14 cellular contexts compared by ENCODE assay signal in genomic region chr22:43199541-43199940, GRCh38. TPM values are rescaled to one million over a fixed set of nuclear protein-coding genes. Genes with fewer than 3 reads are reported as not detected.
A peak's percentile ranks its signal among the peaks of the same experiment; 100 is the strongest.
DNase-seq lines count a peak whose midpoint lies in the region; ATAC-seq and TF ChIP-seq lines count a peak whose summit lies in the region.
"Had no signal": no experiment of that assay in that cellular context is flagged by ENCODE, and none has a peak within 500 bp of the region (broad histone marks: within the 10 kb centered on the region; RNA-seq: fewer than 3 reads in every experiment).

No MANE protein-coding gene starts in this region.

- no peaks in the 10 kb centered on the region for H3K36me3 Mint-ChIP-seq in chondrocyte (ENCODE audit: low read depth)
- H3K36me3 Mint-ChIP-seq in neural progenitor cell, result peaks cover 2% of the 10 kb centered on the region
- H3K36me3 Mint-ChIP-seq: CD4-positive, CD25-positive, alpha-beta regulatory T cell; CD8-positive, alpha-beta memory T cell had no signal

- H3K9ac ChIP-seq in neural progenitor cell, result no peak overlapping the region

- H3K9me3 ChIP-seq in right cardiac atrium (ENCODE audit: control insufficient read depth, low read length), result no peaks in the 10 kb centered on the region
- no peaks in the 10 kb centered on the region for H3K9me3 ChIP-seq in right atrium auricular region
- no peaks in the 10 kb centered on the region for H3K9me3 ChIP-seq in neural progenitor cell (ENCODE audit: low read depth)
- H3K9me3 ChIP-seq: BE2C had no signal

- H3K9me3 Mint-ChIP-seq in chondrocyte (ENCODE audit: low read depth) (peaks cover 3% of the 10 kb centered on the region), neural progenitor cell (peaks cover 3% of the 10 kb centered on the region)
- H3K9me3 Mint-ChIP-seq: H9 had no signal

- H3K27ac Mint-ChIP-seq in chondrocyte (ENCODE audit: unreplicated experiment) (no peak overlapping the region), neural progenitor cell (peak overlapping the region; percentile 53)
- H3K27ac Mint-ChIP-seq: CD4-positive, CD25-positive, alpha-beta regulatory T cell; CD8-positive, alpha-beta memory T cell had no signal

- H3K4me2 ChIP-seq in neural progenitor cell, result no peak overlapping the region

- no peaks in the 10 kb centered on the region for H3K27me3 Mint-ChIP-seq in chondrocyte (ENCODE audit: low read depth)
- peaks cover 15% of the 10 kb centered on the region for H3K27me3 Mint-ChIP-seq in neural progenitor cell (ENCODE audit: insufficient read depth, low read depth)

- 89% methylated on average over 11 of the region's 11 CpGs for WGBS in right cardiac atrium

- H3K27ac ChIP-seq in right cardiac atrium (ENCODE audit: low read length) (no peak overlapping the region), right atrium auricular region (no peak overlapping the region), neural progenitor cell (no peak overlapping the region)
- H3K27ac ChIP-seq: HL-60 had no signal

- ATAC-seq in right cardiac atrium (peak in 1 of 2 donors; percentile 10), GM21528 (IDR thresholded peaks at IDR 0.05; ENCODE audit: low FRiP score, unreplicated experiment) (no peak)

- no peaks in the 10 kb centered on the region for H3K27me3 ChIP-seq in right cardiac atrium (ENCODE audit: control insufficient read depth, insufficient read depth)
- no peaks in the 10 kb centered on the region for H3K27me3 ChIP-seq in right atrium auricular region
- H3K27me3 ChIP-seq in neural progenitor cell, result no peaks in the 10 kb centered on the region
- H3K27me3 ChIP-seq: BE2C had no signal

- H4K20me1 ChIP-seq in neural progenitor cell (ENCODE audit: low read depth), result no peaks in the 10 kb centered on the region

- H3K4me3 ChIP-seq in right cardiac atrium (ENCODE audit: low read length) (no peak overlapping the region), right atrium auricular region (no peak overlapping the region), neural progenitor cell (no peak overlapping the region)

- DNase-seq in right cardiac atrium, result peak in 2 of 3 donors; percentile 26 to 35
- DNase-seq in right atrium auricular region (ENCODE audit: low spot score), result no peak
- DNase-seq in chondrocyte (ENCODE audit: low spot score), result peak; percentile 61
- DNase-seq in neural progenitor cell (ENCODE audit: low spot score), result no peak
- no peak for DNase-seq in GM19238 (ENCODE audit: insufficient read length, low spot score)
- no peak for DNase-seq in stimulated activated CD4-positive, alpha-beta T cell treated with anti-CD3 and anti-CD28 coated beads, Interleukin-15, amount 100 ng/mL, for 24 hours
- DNase-seq: BE2C; CD4-positive, CD25-positive, alpha-beta regulatory T cell; CD8-positive, alpha-beta memory T cell; COR-L47; GDM1; H9 had no signal

- H3K4me1 Mint-ChIP-seq in chondrocyte (ENCODE audit: low read depth) (peaks cover 27% of the 10 kb centered on the region), neural progenitor cell (peaks cover 12% of the 10 kb centered on the region)
- H3K4me1 Mint-ChIP-seq: CD4-positive, CD25-positive, alpha-beta regulatory T cell; CD8-positive, alpha-beta memory T cell had no signal

- intact Hi-C loops in right cardiac atrium (cut with DNase I), result no loop called here

- H3F3A ChIP-seq in neural progenitor cell (ENCODE audit: low read depth), result no peaks in the 10 kb centered on the region

- TF ChIP-seq CTCF in right atrium auricular region (IDR thresholded peaks at IDR 0.05), result no peak
- TF ChIP-seq CTCF in chondrocyte (IDR thresholded peaks at IDR 0.05), result no peak
- no peak for TF ChIP-seq CTCF in neural progenitor cell (IDR thresholded peaks at IDR 0.05)

- H3K36me3 ChIP-seq in right atrium auricular region (no peaks in the 10 kb centered on the region), neural progenitor cell (no peaks in the 10 kb centered on the region)
- H3K36me3 ChIP-seq: BE2C had no signal

- no peaks in the 10 kb centered on the region for H3K4me1 ChIP-seq in right cardiac atrium (ENCODE audit: control insufficient read depth, insufficient read depth, low read length)
- H3K4me1 ChIP-seq in right atrium auricular region, result no peaks in the 10 kb centered on the region
- no peaks in the 10 kb centered on the region for H3K4me1 ChIP-seq in neural progenitor cell
- H3K4me1 ChIP-seq: BE2C had no signal

- H3K4me3 Mint-ChIP-seq in chondrocyte (ENCODE audit: unreplicated experiment) (no peak overlapping the region), neural progenitor cell (no peak overlapping the region)
- H3K4me3 Mint-ChIP-seq: CD8-positive, alpha-beta memory T cell; H9 had no signal

- H3K79me2 ChIP-seq in neural progenitor cell (ENCODE audit: low read depth), result no peaks in the 10 kb centered on the region

- H2AFZ ChIP-seq in neural progenitor cell (replicated peaks), result no peak overlapping the region

RNA-seq across cellular contexts. Expression of gene TTLL12, which starts 12.6 kb away (rescaled TPM):
- total RNA-seq in right cardiac atrium (10 to 100 TPM in 3 of 4 donors, 1 to 10 TPM in 1; 6.9 to 11.0 (median 10.5) TPM), right atrium auricular region (10 to 100 TPM; 11.4 to 15.1 TPM), chondrocyte (33.5 to 36.4 TPM (median 35.6 TPM) in 3 replicates), neural progenitor cell (ENCODE audit: low replicate concordance) (27.8 and 73.2 TPM in 2 replicates)
- polyA plus RNA-seq in right cardiac atrium, result 7.8 TPM

RNA-seq across cellular contexts. Expression of gene TSPO, which starts 48.2 kb away (rescaled TPM):
- total RNA-seq in right cardiac atrium (100 to 1,000 TPM in 1 of 4 donors, 10 to 100 TPM in 3; 69.6 to 102 (median 93.0) TPM), right atrium auricular region (100 to 1,000 TPM; 182 to 241 TPM), chondrocyte (80.5 to 292 TPM (median 288 TPM) in 3 replicates), neural progenitor cell (ENCODE audit: low replicate concordance) (1.6 and 9.9 TPM in 2 replicates)
- polyA plus RNA-seq in right cardiac atrium, result 152 TPM

RNA-seq across cellular contexts. Expression of gene MCAT, which starts 56.3 kb away (rescaled TPM):
- total RNA-seq in right cardiac atrium, result 10 to 100 TPM; 12.5 to 13.8 (median 13.6) TPM
- polyA plus RNA-seq in right cardiac atrium, result 14.5 TPM
- 10 to 100 TPM; 16.1 to 17.6 TPM for total RNA-seq in right atrium auricular region
- 7.4 to 11.1 TPM (median 8.6 TPM) in 3 replicates for total RNA-seq in chondrocyte
- 10.5 and 25.4 TPM in 2 replicates for total RNA-seq in neural progenitor cell (ENCODE audit: low replicate concordance)

Comparison
In these comparisons a context has a peak if more than half of its experiments do, and no peak if none do; other contexts are left out.
1. DNase-seq: peak in right cardiac atrium (2 of 3) and chondrocyte (single experiment); none in right atrium auricular region (single experiment), neural progenitor cell (single experiment), GM19238 (single experiment) and stimulated activated CD4-positive, alpha-beta T cell treated with anti-CD3 and anti-CD28 coated beads, Interleukin-15, amount 100 ng/mL, for 24 hours (single experiment).